22 cellular contexts compared by ENCODE assay signal in genomic region chr2:42117182-42117579, GRCh38. TPM values are rescaled to one million over a fixed set of nuclear protein-coding genes. Genes with fewer than 3 reads are reported as not detected.
A peak's percentile ranks its signal among the peaks of the same experiment; 100 is the strongest.
DNase-seq lines count a peak whose midpoint lies in the region; ATAC-seq and TF ChIP-seq lines count a peak whose summit lies in the region.
"Had no signal": no experiment of that assay in that cellular context is flagged by ENCODE, and none has a peak within 500 bp of the region (broad histone marks: within the 10 kb centered on the region; RNA-seq: fewer than 3 reads in every experiment).

No MANE protein-coding gene starts in this region.

- H3K23ac ChIP-seq in mesenchymal stem cell (ENCODE audit: low read length in 2 of 2), result no peak overlapping the region

- no peak overlapping the region for H3K4me3 Mint-ChIP-seq in stimulated activated memory B cell treated with anti-CD40 and anti-IgM and Interleukin-4, amounts not matched to agents 10 μg/mL and 1 μg/mL and 100 μg/mL, for 72 hours
- H3K4me3 Mint-ChIP-seq: activated CD8-positive, alpha-beta memory T cell treated with anti-CD3 and anti-CD28 coated beads, Interleukin-2, amount 10 ng/mL, durations not matched to agents 7 days and 5 days; activated naive CD8-positive, alpha-beta T cell treated with anti-CD3 and anti-CD28 coated beads, Interleukin-2, amount 50 U/mL, for 24 hours; GM23338; nephron progenitor cell had no signal

- 31 to 53% (median 50%) methylated on average over 3 of the region's 3 CpGs for WGBS in adrenal gland, 4 donors
- 90% methylated on average over 1 of the region's 3 CpGs for WGBS in mesenchymal stem cell

- peaks cover 0 to 3% of the 10 kb centered on the region in 2 experiments; a peak in 1 of 4 replicates for H3K9me3 ChIP-seq in HCT116 (ENCODE audit: control insufficient read depth in 1 of 2, insufficient read depth in 1 of 2, low read depth in 1 of 2, low read length in 2 of 2)
- H3K9me3 ChIP-seq in adrenal gland (replicated peaks in 1 of 3), result peaks cover 0 to 4% (median 0%) of the 10 kb centered on the region in 3 donors
- no peaks in the 10 kb centered on the region for H3K9me3 ChIP-seq in mesenchymal stem cell (ENCODE audit: control insufficient read depth, low read length)
- H3K9me3 ChIP-seq: testis had no signal

- no peak overlapping the region for H4K8ac ChIP-seq in mesenchymal stem cell (ENCODE audit: low read length)

- ATAC-seq in HCT116 (no peak), Right ventricle myocardium superior (ENCODE audit: poor library complexity) (no peak)
- no peak for ATAC-seq in stimulated activated memory B cell treated with anti-CD40 and anti-IgM and Interleukin-4, amounts not matched to agents 10 μg/mL and 1 μg/mL and 100 μg/mL, for 72 hours

- H3K36me3 ChIP-seq in HCT116 (ENCODE audit: control insufficient read depth in 1 of 2, insufficient read depth in 2 of 2, low read length in 2 of 2), result no peaks in the 10 kb centered on the region
- H3K36me3 ChIP-seq in adrenal gland (replicated peaks in 1 of 2), result no peaks in the 10 kb centered on the region
- H3K36me3 ChIP-seq in mesenchymal stem cell (ENCODE audit: control insufficient read depth in 1 of 2, insufficient read depth in 2 of 2, low read depth in 1 of 2, low read length in 2 of 2), result no peaks in the 10 kb centered on the region

- POLR2A ChIA-PET in HCT116 (lab: Charles Lee), result interaction anchor here (0.9 kb wide), 1 partner anchor 16 kb away, joined by 3 read pairs; no protein-coding TSS in a partner anchor

- H3K4me3 ChIP-seq in HCT116 (replicated peaks in 1 of 2; ENCODE audit: low read depth in 1 of 2, low read length in 2 of 2), result no peak overlapping the region
- no peak overlapping the region for H3K4me3 ChIP-seq in adrenal gland
- no peak overlapping the region for H3K4me3 ChIP-seq in mesenchymal stem cell (ENCODE audit: insufficient read depth in 1 of 2, low read depth in 1 of 2, low read length in 2 of 2)
- H3K4me3 ChIP-seq: dorsolateral prefrontal cortex, GM23338, testis had no signal

- RAD21 ChIA-PET in HCT116 (lab: Charles Lee; ENCODE audit: low non-redundant PET in 1 of 2, low total read pairs in 2 of 2, uncharacterized antibody in 2 of 2, unreplicated experiment in 2 of 2), result no interaction called here

- H2AFZ ChIP-seq in HCT116 (ENCODE audit: low read depth, low read length, poor library complexity, severe bottlenecking), result no peak overlapping the region
- H2AFZ ChIP-seq in mesenchymal stem cell (ENCODE audit: low read depth, low read length), result no peak overlapping the region

- no peaks in the 10 kb centered on the region for H4K20me1 ChIP-seq in HCT116 (ENCODE audit: insufficient read depth)

- no peak overlapping the region for H2AK5ac ChIP-seq in mesenchymal stem cell (ENCODE audit: low read length, severe bottlenecking)

- TF ChIP-seq POLR2A in HCT116 (IDR thresholded peaks at IDR 0.05; ENCODE audit: borderline replicate concordance, extremely low read depth, insufficient read depth, insufficient read length) (no peak), adrenal gland (IDR thresholded peaks at IDR 0.05) (no peak)

- no peak overlapping the region for H3K4ac ChIP-seq in mesenchymal stem cell (ENCODE audit: low read depth in 1 of 2, low read length in 2 of 2)

- no peaks in the 10 kb centered on the region for H3K27me3 Mint-ChIP-seq in stimulated activated memory B cell treated with anti-CD40 and anti-IgM and Interleukin-4, amounts not matched to agents 10 μg/mL and 1 μg/mL and 100 μg/mL, for 72 hours
- H3K27me3 Mint-ChIP-seq: activated CD8-positive, alpha-beta memory T cell treated with anti-CD3 and anti-CD28 coated beads, Interleukin-2, amount 10 ng/mL, durations not matched to agents 7 days and 5 days; activated naive CD8-positive, alpha-beta T cell treated with anti-CD3 and anti-CD28 coated beads, Interleukin-2, amount 50 U/mL, for 24 hours; memory B cell had no signal

- H2BK12ac ChIP-seq in mesenchymal stem cell (ENCODE audit: low read length in 2 of 2), result no peak overlapping the region

- TF ChIP-seq CTCF in HCT116 (IDR thresholded peaks at IDR 0.05 in 2 of 3, conservative IDR thresholded peaks at IDR 0.05 in 1 of 3; ENCODE audit: borderline replicate concordance in 1 of 3, insufficient read depth in 1 of 3, low read depth in 2 of 3, low read length in 2 of 3) (no peak), adrenal gland (IDR thresholded peaks at IDR 0.05) (no peak)

- BruUV-seq in HCT116 (replicated peaks; lab: Mats Ljungman, UMichigan), result no TSS peak

- H3K27ac ChIP-seq in HCT116 (ENCODE audit: low read depth, low read length) (no peak overlapping the region), adrenal gland (peak overlapping the region in 3 of 5 donors; percentile 62 to 66 (median 63)), mesenchymal stem cell (ENCODE audit: low read length, poor library complexity, severe bottlenecking) (peak overlapping the region; percentile 38)
- H3K27ac ChIP-seq: foreskin keratinocyte, testis had no signal

- H3K79me2 ChIP-seq in HCT116 (ENCODE audit: insufficient read depth, low read length), result no peaks in the 10 kb centered on the region

- peaks cover 53% of the 10 kb centered on the region for H3K4me1 Mint-ChIP-seq in stimulated activated memory B cell treated with anti-CD40 and anti-IgM and Interleukin-4, amounts not matched to agents 10 μg/mL and 1 μg/mL and 100 μg/mL, for 72 hours

- TF ChIP-seq RAD21 in HCT116 (IDR thresholded peaks at IDR 0.05; ENCODE audit: low read depth), result no peak

- H3K14ac ChIP-seq in mesenchymal stem cell (ENCODE audit: low read length in 2 of 2), result no peak overlapping the region

- peaks cover 5% of the 10 kb centered on the region for H3K36me3 Mint-ChIP-seq in stimulated activated memory B cell treated with anti-CD40 and anti-IgM and Interleukin-4, amounts not matched to agents 10 μg/mL and 1 μg/mL and 100 μg/mL, for 72 hours

- H3K27ac Mint-ChIP-seq in stimulated activated memory B cell treated with anti-CD40 and anti-IgM and Interleukin-4, amounts not matched to agents 10 μg/mL and 1 μg/mL and 100 μg/mL, for 72 hours, result peak overlapping the region; percentile 15
- H3K27ac Mint-ChIP-seq: activated CD8-positive, alpha-beta memory T cell treated with anti-CD3 and anti-CD28 coated beads, Interleukin-2, amount 10 ng/mL, durations not matched to agents 7 days and 5 days; activated T-helper 2 cell treated with anti-CD3 and anti-CD28 coated beads, Interferon-gamma antibody, Interleukin-2, Interleukin-4, amounts not matched to agents 10 μg/mL and 5 μg/mL and 100 μg/mL, durations not matched to agents 14 hours and 24 hours and 36 hours; GM23338; nephron progenitor cell had no signal

- CTCF ChIA-PET in HCT116 (lab: Charles Lee), result no interaction called here

- H3K79me1 ChIP-seq in mesenchymal stem cell (replicated peaks; ENCODE audit: low read length, poor library complexity, severe bottlenecking), result no peaks in the 10 kb centered on the region

- no peak overlapping the region for H2BK5ac ChIP-seq in mesenchymal stem cell (ENCODE audit: low read depth, low read length, poor library complexity, severe bottlenecking)

- H2BK15ac ChIP-seq in mesenchymal stem cell (ENCODE audit: low read depth, poor library complexity, severe bottlenecking), result no peak overlapping the region

- H3K9ac ChIP-seq in HCT116 (ENCODE audit: low read length), result no peak overlapping the region
- peak overlapping the region; percentile 4 for H3K9ac ChIP-seq in mesenchymal stem cell (ENCODE audit: low read length)

- peak overlapping the region; percentile 51; the same call in 1 of the 2 replicates for H3K4me2 ChIP-seq in HCT116 (ENCODE audit: low read length)
- no peak overlapping the region for H3K4me2 ChIP-seq in mesenchymal stem cell (ENCODE audit: low read length, poor library complexity, severe bottlenecking)
- H3K4me2 ChIP-seq: GM23338 had no signal

- no peak overlapping the region for H3K18ac ChIP-seq in mesenchymal stem cell (ENCODE audit: low read depth in 1 of 2, low read length in 2 of 2)

- H3K4me1 ChIP-seq in HCT116 (ENCODE audit: control insufficient read depth in 1 of 2, insufficient read depth in 2 of 2, low read length in 2 of 2) (peaks cover 11 to 18% of the 10 kb centered on the region in 2 experiments), adrenal gland (replicated peaks in 1 of 2) (peaks cover 19 to 24% of the 10 kb centered on the region in 2 donors), mesenchymal stem cell (ENCODE audit: control insufficient read depth, insufficient read depth, low read depth, low read length) (peaks cover 2% of the 10 kb centered on the region)
- H3K4me1 ChIP-seq: testis had no signal

- H3K9me2 ChIP-seq in HCT116 (ENCODE audit: insufficient read depth), result no peaks in the 10 kb centered on the region

- H3K9me3 Mint-ChIP-seq in stimulated activated memory B cell treated with anti-CD40 and anti-IgM and Interleukin-4, amounts not matched to agents 10 μg/mL and 1 μg/mL and 100 μg/mL, for 72 hours, result peaks cover 3% of the 10 kb centered on the region
- H3K9me3 Mint-ChIP-seq: activated naive CD8-positive, alpha-beta T cell treated with anti-CD3 and anti-CD28 coated beads, Interleukin-2, amount 50 U/mL, for 24 hours had no signal

- no peak overlapping the region for H2BK120ac ChIP-seq in mesenchymal stem cell (ENCODE audit: low read depth, low read length)

- H3K27me3 ChIP-seq in HCT116 (ENCODE audit: insufficient read depth, low read length) (no peaks in the 10 kb centered on the region), adrenal gland (no peaks in the 10 kb centered on the region), mesenchymal stem cell (ENCODE audit: control insufficient read depth in 1 of 2, insufficient read depth in 1 of 2, low read length in 2 of 2) (no peaks in the 10 kb centered on the region)
- H3K27me3 ChIP-seq: dorsolateral prefrontal cortex, testis had no signal

- intact Hi-C loops in HCT116 (cut with micrococcal nuclease) (no loop called here), adrenal gland (cut with DNase I) (no loop called here), Right ventricle myocardium superior (cut with DNase I) (no loop called here)

- DNase-seq in HCT116 (ENCODE audit: low read depth, low spot score), result no peak
- DNase-seq in adrenal gland, result no peak
- DNase-seq in mesenchymal stem cell, result no peak
- no peak for DNase-seq in pons (ENCODE audit: low spot score)
- no peak for DNase-seq in Right ventricle myocardium superior
- no peak for DNase-seq in NCI-H1105 (lab: John Stamatoyannopoulos, UW)
- no peak for DNase-seq in stimulated activated naive CD4-positive, alpha-beta T cell (lab: John Stamatoyannopoulos, UW)
- DNase-seq: activated CD4-positive, alpha-beta T cell treated with anti-CD3 and anti-CD28 coated beads for 48 hours; activated CD8-positive, alpha-beta memory T cell treated with anti-CD3 and anti-CD28 coated beads, Interleukin-2, amount 10 ng/mL, durations not matched to agents 7 days and 5 days; activated naive CD8-positive, alpha-beta T cell treated with anti-CD3 and anti-CD28 coated beads, Interleukin-2, amount 50 U/mL, for 24 hours; Caco-2; dorsolateral prefrontal cortex; foreskin keratinocyte; hippocampal formation; NCI-H1694; NCI-H2227 treated with DMSO at 0.1 percent for 48 hours; nephron progenitor cell; testis had no signal

- H4K91ac ChIP-seq in mesenchymal stem cell (ENCODE audit: low read length), result no peak overlapping the region

RNA-seq across cellular contexts. Expression of gene EML4, which starts 52.0 kb away (rescaled TPM):
- total RNA-seq in HCT116 (2021; ENCODE audit: unreplicated experiment) (53.5 TPM), adrenal gland (10 to 100 TPM; 32.1 to 64.0 (median 55.1) TPM), Right ventricle myocardium superior (4.4 TPM)
- 19.1 and 23.2 TPM in 2 replicates for polyA plus RNA-seq in HCT116 (2012)
- 10 to 100 TPM; 29.9 to 37.5 (median 35.9) TPM for polyA plus RNA-seq in adrenal gland
- polyA plus RNA-seq in mesenchymal stem cell (2013, experiment 1 of 2), result 24.9 TPM
- 24.4 TPM for polyA plus RNA-seq in mesenchymal stem cell (2013, experiment 2 of 2)
